In the genomic region with DNA sequence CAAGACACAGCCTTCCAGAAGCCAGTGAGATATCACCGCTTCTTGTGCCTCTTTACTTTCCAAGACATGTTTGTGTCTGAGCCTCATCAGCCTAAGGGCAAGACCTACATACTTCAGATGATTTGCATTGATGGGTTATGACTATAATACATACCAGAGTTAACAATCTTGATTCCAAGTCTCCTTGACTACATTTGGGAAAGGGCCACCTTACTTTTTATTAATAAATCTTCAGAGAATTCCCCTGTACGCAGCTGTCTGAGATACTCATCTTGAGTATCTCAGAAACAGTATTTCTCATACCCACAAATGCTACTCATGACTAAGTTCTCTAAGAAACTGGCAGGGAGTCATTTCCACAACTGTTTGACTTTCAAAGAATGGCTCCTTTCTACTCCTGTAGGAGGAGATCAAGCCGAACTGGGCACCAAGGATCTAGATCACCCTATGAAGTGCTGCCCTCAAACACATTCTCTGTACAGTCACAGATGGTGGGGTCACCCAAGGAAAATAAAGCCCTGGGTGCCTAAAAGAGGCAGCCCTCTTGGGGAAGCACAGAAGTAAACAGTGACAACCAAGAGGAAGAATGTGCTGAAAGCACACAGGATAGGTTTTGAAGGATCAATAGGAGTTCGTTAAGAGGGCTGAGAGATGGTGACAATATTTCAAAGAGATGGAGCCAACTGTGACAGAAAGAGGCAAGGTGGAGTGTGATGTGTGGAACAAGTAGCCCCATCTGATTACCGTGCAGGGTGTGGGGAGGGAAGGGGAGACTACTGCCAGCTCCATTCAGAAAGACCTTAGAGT, we compare ENCODE assay signal across 13 cellular contexts.
DNase-seq lines count a peak whose midpoint lies in the region; ATAC-seq, FAIRE-seq and TF ChIP-seq lines count a peak whose summit lies in the region.
"Had no signal": no experiment of that assay in that cellular context is flagged by ENCODE, and none has a peak within 500 bp of the region (broad histone marks: within the 10 kb centered on the region; RNA-seq: fewer than 3 reads in every experiment).

No MANE protein-coding gene starts in this region.

- H3K36me3 ChIP-seq in GM12878 (ENCODE audit: control insufficient read depth in 2 of 2, insufficient read depth in 2 of 2, low read length in 1 of 2) (no peaks in the 10 kb centered on the region), Peyer's patch (no peaks in the 10 kb centered on the region), gastrocnemius medialis (no peaks in the 10 kb centered on the region)

- no peak overlapping the region; the same call in 1 of the 2 replicates for H2BK15ac ChIP-seq in H9 (ENCODE audit: low read depth, low read length)

- TF ChIP-seq EP300 in GM12878 (IDR thresholded peaks at IDR 0.05; ENCODE audit: borderline replicate concordance in 1 of 2, control insufficient read depth in 1 of 2, low read depth in 2 of 2, low read length in 2 of 2), result no peak

- H2AFZ ChIP-seq in GM12878 (ENCODE audit: control insufficient read depth, low read depth, low read length) (no peak overlapping the region), H9 (ENCODE audit: low read length) (no peak overlapping the region)

- no peak overlapping the region for H4K5ac ChIP-seq in H9 (ENCODE audit: insufficient read length, low read depth, low read length)

- peak overlapping the region; percentile 66 for H3K4me3 Mint-ChIP-seq in natural killer cell treated with Interleukin-12 subunit alpha and Interleukin-12 subunit beta and Interleukin-15 and Interleukin-18, amount 100 ng/mL, for 72 hours
- no peak overlapping the region for H3K4me3 Mint-ChIP-seq in H9

- H3K9ac ChIP-seq in GM12878 (ENCODE audit: control insufficient read depth, insufficient read depth, low read length) (no peak overlapping the region), H9 (ENCODE audit: extremely low read depth, insufficient read length, low read length) (no peak overlapping the region)

- in situ Hi-C loops in GM12878 (cut with MboI), result no loop called here
- in situ Hi-C loops in gastrocnemius medialis (cut with MboI; ENCODE audit: low sequenced_read_pairs in 4 of 4), result no loop called here

- H2BK120ac ChIP-seq in H9 (ENCODE audit: low read depth, low read length, poor library complexity, severe bottlenecking), result no peak overlapping the region

- H3K4ac ChIP-seq in H9 (ENCODE audit: low read depth, low read length), result no peak overlapping the region

- no peaks in the 10 kb centered on the region for H3K79me2 ChIP-seq in GM12878 (ENCODE audit: control insufficient read depth, insufficient read depth, low read length)
- H3K79me2 ChIP-seq in H9 (ENCODE audit: insufficient read depth, low read length), result no peaks in the 10 kb centered on the region; the same call in 1 of the 2 replicates

- WGBS in GM12878 (ENCODE audit: insufficient coverage, insufficient replicate concordance, low lambda C conversion rate, missing lambda C conversion rate), result 25% methylated on average over 5 of the region's 5 CpGs
- WGBS in H9 (ENCODE audit: extremely low coverage, insufficient read length, low lambda C conversion rate), result no CpG with 5 or more reads among the region's 5 CpGs

- H3K27ac Mint-ChIP-seq in natural killer cell treated with Interleukin-12 subunit alpha and Interleukin-12 subunit beta and Interleukin-15 and Interleukin-18, amount 100 ng/mL, for 72 hours, result peak overlapping the region; percentile 78 to 88
- no peak overlapping the region for H3K27ac Mint-ChIP-seq in H9

- FAIRE-seq in HTR-8/SVneo (lab: Jason Lieb, UNC) (peak; percentile 83), GM12878 (lab: Jason Lieb, UNC) (no peak)
- FAIRE-seq: G401.6, K562 had no signal

- ATAC-seq in GM12878, result no peak
- peak; percentile 17 to 74 for ATAC-seq in natural killer cell treated with Interleukin-12 subunit alpha and Interleukin-12 subunit beta and Interleukin-15 and Interleukin-18, amount 100 ng/mL, for 72 hours
- no peak for ATAC-seq in gastrocnemius medialis
- ATAC-seq: K562, left colon had no signal

- no peaks in the 10 kb centered on the region for H3K9me3 ChIP-seq in GM12878 (replicated peaks; ENCODE audit: control insufficient read depth, insufficient read depth, low read length)
- no peaks in the 10 kb centered on the region for H3K9me3 ChIP-seq in Peyer's patch
- H3K9me3 ChIP-seq in H9 (ENCODE audit: control insufficient read depth, low read depth, low read length), result no peaks in the 10 kb centered on the region
- no peaks in the 10 kb centered on the region for H3K9me3 ChIP-seq in gastrocnemius medialis

- H2AK5ac ChIP-seq in H9 (ENCODE audit: insufficient read length, low read length), result no peak overlapping the region

- H3K27me3 ChIP-seq in GM12878 (replicated peaks in 1 of 2; ENCODE audit: control insufficient read depth in 2 of 2, insufficient read depth in 2 of 2, low read length in 1 of 2), result no peaks in the 10 kb centered on the region; a peak in 1 of 4 replicates
- no peaks in the 10 kb centered on the region for H3K27me3 ChIP-seq in Peyer's patch
- H3K27me3 ChIP-seq in H9 (ENCODE audit: insufficient read depth, low read length), result no peaks in the 10 kb centered on the region
- no peaks in the 10 kb centered on the region for H3K27me3 ChIP-seq in gastrocnemius medialis

- H2BK20ac ChIP-seq in H9 (ENCODE audit: low read depth, low read length, poor library complexity, severe bottlenecking), result no peak overlapping the region

- H3K56ac ChIP-seq in H9 (ENCODE audit: insufficient read length, low read depth, low read length), result no peak overlapping the region

- H3K14ac ChIP-seq in H9 (ENCODE audit: insufficient read depth, low read length), result no peak overlapping the region

- H3K4me1 ChIP-seq in GM12878 (ENCODE audit: control insufficient read depth, insufficient read depth, low read length) (peaks cover 4% of the 10 kb centered on the region), Peyer's patch (peaks cover 0 to 4% (median 0%) of the 10 kb centered on the region in 4 donors), H9 (ENCODE audit: insufficient read depth, low read length) (peaks cover 3% of the 10 kb centered on the region; the same call in 1 of the 2 replicates), gastrocnemius medialis (peaks cover 7 to 10% of the 10 kb centered on the region in 2 donors)

- H3K79me1 ChIP-seq in H9 (ENCODE audit: insufficient read depth, low read depth, low read length, poor library complexity, severe bottlenecking), result no peaks in the 10 kb centered on the region

- no peak overlapping the region for H2BK5ac ChIP-seq in H9 (ENCODE audit: insufficient read length, low read length)

- H4K20me1 ChIP-seq in GM12878 (ENCODE audit: control insufficient read depth, insufficient read depth), result no peaks in the 10 kb centered on the region
- H4K20me1 ChIP-seq in H9 (ENCODE audit: control insufficient read depth, insufficient read depth, insufficient read length), result no peaks in the 10 kb centered on the region

- no peak overlapping the region for H3T11ph ChIP-seq in H9 (ENCODE audit: low read length)

- no peak overlapping the region for H4K8ac ChIP-seq in H9 (replicated peaks; ENCODE audit: insufficient read length, low read depth, low read length)

- no peak overlapping the region for H2BK12ac ChIP-seq in H9 (ENCODE audit: insufficient read length, low read depth, low read length)

- no TSS peak for BruUV-seq in GM12878 (replicated peaks; lab: Mats Ljungman, UMichigan)

- RAD21 ChIA-PET in GM12878 (lab: Charles Lee; ENCODE audit: unreplicated experiment), result no interaction called here

- no peak for TF ChIP-seq RAD21 in GM12878 (IDR thresholded peaks at IDR 0.05; ENCODE audit: insufficient read depth, low read depth, low read length)

- H3K4me2 ChIP-seq in GM12878 (ENCODE audit: control insufficient read depth, insufficient read depth), result no peak overlapping the region
- H3K4me2 ChIP-seq in H9 (ENCODE audit: insufficient read depth, insufficient read length, low read length), result no peak overlapping the region

- H3K18ac ChIP-seq in H9 (ENCODE audit: insufficient read length, low read depth, low read length), result no peak overlapping the region

- intact Hi-C loops in GM12878 (cut with micrococcal nuclease; ENCODE audit: unreplicated experiment) (no loop called here), gastrocnemius medialis (cut with DNase I; ENCODE audit: low total_unique reads) (no loop called here)

- POLR2A ChIA-PET in GM12878 (lab: Charles Lee), result no interaction called here

- DNase-seq in EH (ENCODE audit: low read depth) (peak; percentile 98), HTR-8/SVneo (ENCODE audit: insufficient read length, low spot score) (peak; percentile 60), GM12878 (ENCODE audit: low read depth, low spot score) (no peak), NCI-H2029 treated with DMSO at 0.1 percent for 48 hours (lab: John Stamatoyannopoulos, UW) (no peak), Peyer's patch (no peak), H9 (no peak), gastrocnemius medialis (no peak)
- no peak for DNase-seq in natural killer cell treated with Interleukin-12 subunit alpha and Interleukin-12 subunit beta and Interleukin-15 and Interleukin-18, amount 100 ng/mL, for 72 hours (ENCODE audit: low spot score)
- DNase-seq: left colon, NCI-H510A, retina had no signal

- SMC1A ChIA-PET in GM12878 (lab: Charles Lee; ENCODE audit: uncharacterized antibody, unreplicated experiment), result no interaction called here

- H4K91ac ChIP-seq in H9 (ENCODE audit: insufficient read length, low read depth, low read length), result no peak overlapping the region

- peaks cover 10% of the 10 kb centered on the region for H3K36me3 Mint-ChIP-seq in natural killer cell treated with Interleukin-12 subunit alpha and Interleukin-12 subunit beta and Interleukin-15 and Interleukin-18, amount 100 ng/mL, for 72 hours
- H3K36me3 Mint-ChIP-seq in H9 (ENCODE audit: insufficient read depth in 1 of 3, low read depth in 3 of 3), result no peaks in the 10 kb centered on the region

- peaks cover 56 to 67% of the 10 kb centered on the region in 2 donors for H3K4me1 Mint-ChIP-seq in natural killer cell treated with Interleukin-12 subunit alpha and Interleukin-12 subunit beta and Interleukin-15 and Interleukin-18, amount 100 ng/mL, for 72 hours (ENCODE audit: low read depth in 2 of 2)
- peaks cover 12 to 13% of the 10 kb centered on the region in 2 experiments for H3K4me1 Mint-ChIP-seq in H9

- CTCF ChIA-PET in GM12878 (lab: Yijun Ruan, JAX), result interaction anchor here (0.7 to 1.4 kb wide), 2 partner anchors 21 to 55 kb away, joined by 3 to 5 read pairs; no protein-coding TSS in a partner anchor

- H3K9me3 Mint-ChIP-seq in natural killer cell treated with Interleukin-12 subunit alpha and Interleukin-12 subunit beta and Interleukin-15 and Interleukin-18, amount 100 ng/mL, for 72 hours, result peaks cover 6% of the 10 kb centered on the region
- no peaks in the 10 kb centered on the region for H3K9me3 Mint-ChIP-seq in H9

- no peak for TF ChIP-seq CTCF in GM12878 (IDR thresholded peaks at IDR 0.05 in 2 of 3, conservative IDR thresholded peaks at IDR 0.05 in 1 of 3; ENCODE audit: control insufficient read depth in 2 of 3, extremely low read depth in 1 of 3, insufficient read depth in 1 of 3, low read depth in 3 of 3, low read length in 3 of 3)
- no peak for TF ChIP-seq CTCF in Peyer's patch (IDR thresholded peaks at IDR 0.05)
- TF ChIP-seq CTCF in H9 (conservative IDR thresholded peaks at IDR 0.05), result no peak
- no peak for TF ChIP-seq CTCF in gastrocnemius medialis (IDR thresholded peaks at IDR 0.05 in 4 of 5, conservative IDR thresholded peaks at IDR 0.05 in 1 of 5)

- no peak for TF ChIP-seq POLR2A in GM12878 (IDR thresholded peaks at IDR 0.05; ENCODE audit: low read depth, low read length)
- TF ChIP-seq POLR2A in Peyer's patch (IDR thresholded peaks at IDR 0.05), result no peak
- TF ChIP-seq POLR2A in gastrocnemius medialis (IDR thresholded peaks at IDR 0.05), result no peak

- no peak overlapping the region for H3K23ac ChIP-seq in H9 (ENCODE audit: insufficient read length, low read depth, low read length)

- no peaks in the 10 kb centered on the region for H3K27me3 Mint-ChIP-seq in natural killer cell treated with Interleukin-12 subunit alpha and Interleukin-12 subunit beta and Interleukin-15 and Interleukin-18, amount 100 ng/mL, for 72 hours
- peaks cover 1% of the 10 kb centered on the region; the same call in 1 of the 2 replicates for H3K27me3 Mint-ChIP-seq in H9 (ENCODE audit: low read depth)

- H3K27ac ChIP-seq in GM12878 (ENCODE audit: control insufficient read depth, insufficient read depth), result no peak overlapping the region
- no peak overlapping the region for H3K27ac ChIP-seq in Peyer's patch
- no peak overlapping the region for H3K27ac ChIP-seq in H9 (ENCODE audit: insufficient read length, low read depth, low read length)
- no peak overlapping the region for H3K27ac ChIP-seq in gastrocnemius medialis

- no peak overlapping the region for H3K4me3 ChIP-seq in GM12878
- no peak overlapping the region for H3K4me3 ChIP-seq in Peyer's patch
- no peak overlapping the region for H3K4me3 ChIP-seq in gastrocnemius medialis
- H3K4me3 ChIP-seq: K562 had no signal

- no peaks in the 10 kb centered on the region for H3K23me2 ChIP-seq in H9 (ENCODE audit: insufficient read length, low read depth, low read length, poor library complexity, severe bottlenecking)

Comparison
In these comparisons a context has a peak if more than half of its experiments do, and no peak if none do; other contexts are left out.
1. DNase-seq: peak in EH (single experiment) and HTR-8/SVneo (single experiment); none in GM12878 (single experiment), natural killer cell treated with Interleukin-12 subunit alpha and Interleukin-12 subunit beta and Interleukin-15 and Interleukin-18, amount 100 ng/mL, for 72 hours (single experiment), NCI-H2029 treated with DMSO at 0.1 percent for 48 hours (single experiment), Peyer's patch (0 of 3), H9 (single experiment) and gastrocnemius medialis (0 of 2).
2. ATAC-seq: peak in natural killer cell treated with Interleukin-12 subunit alpha and Interleukin-12 subunit beta and Interleukin-15 and Interleukin-18, amount 100 ng/mL, for 72 hours (2 of 2); none in GM12878 (single experiment) and gastrocnemius medialis (0 of 2).
3. H3K27ac Mint-ChIP-seq: peak in natural killer cell treated with Interleukin-12 subunit alpha and Interleukin-12 subunit beta and Interleukin-15 and Interleukin-18, amount 100 ng/mL, for 72 hours (2 of 2); none in H9 (0 of 3).